Comparison of ENCODE assay signal across 8 cellular contexts in the genomic region with DNA sequence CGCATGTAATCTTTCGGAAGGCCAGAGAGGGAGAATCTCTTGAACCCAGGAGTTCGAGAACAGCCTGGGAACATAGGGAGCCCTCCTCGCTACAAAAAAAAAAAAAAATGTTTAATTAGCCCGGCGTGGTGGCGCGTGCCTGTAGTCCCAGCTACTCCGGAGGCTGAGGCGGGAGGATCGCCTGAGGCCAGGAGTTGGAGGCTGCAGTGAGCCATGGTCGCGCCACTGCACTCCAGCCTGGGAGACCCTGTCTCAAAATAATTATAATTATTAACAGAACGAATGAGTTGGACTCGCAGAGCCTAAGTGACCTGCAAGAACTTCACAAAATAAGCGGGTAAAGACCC. TPM values are rescaled to one million over a fixed set of nuclear protein-coding genes. Genes with fewer than 3 reads are reported as not detected.
DNase-seq lines count a peak whose midpoint lies in the region; ATAC-seq, FAIRE-seq and TF ChIP-seq lines count a peak whose summit lies in the region.

No MANE protein-coding gene starts in this region.

- H3K79me2 ChIP-seq in GM12878 (ENCODE audit: control insufficient read depth, insufficient read depth, low read length), result peaks cover 15% of the 10 kb centered on the region

- no TSS peak for BruUV-seq in GM12878 (replicated peaks; lab: Mats Ljungman, UMichigan)

- 52% methylated on average over 15 of the region's 16 CpGs for WGBS in GM12878 (ENCODE audit: insufficient coverage, insufficient replicate concordance, low lambda C conversion rate, missing lambda C conversion rate)

- no peak overlapping the region for H3K27ac Mint-ChIP-seq in memory B cell

- H3K4me3 ChIP-seq in cardiac muscle cell (peak overlapping the region; percentile 57), GM12878 (peak overlapping the region; percentile 85), uterus (peak overlapping the region; percentile 58 to 67)

- peak overlapping the region; percentile 85 for H3K27ac ChIP-seq in cardiac muscle cell
- H3K27ac ChIP-seq in GM12878 (ENCODE audit: control insufficient read depth, insufficient read depth), result peak overlapping the region; percentile 82
- H3K27ac ChIP-seq in uterus, result peak overlapping the region; percentile 82 to 91

- peak overlapping the region; percentile 99 for H2AFZ ChIP-seq in GM12878 (ENCODE audit: control insufficient read depth, low read depth, low read length)

- in situ Hi-C loops in GM12878 (cut with MboI), result no loop called here

- POLR2A ChIA-PET in GM12878 (lab: Charles Lee), result interaction anchor here (0.6 to 1.9 kb wide), 4 partner anchors 17 to 66 kb away, joined by 3 to 8 read pairs (median 4); no protein-coding TSS in a partner anchor

- no peak for DNase-seq in cardiac muscle cell (ENCODE audit: low read depth in 1 of 2, low spot score in 1 of 2)
- DNase-seq in left ventricle myocardium superior, result no peak
- DNase-seq in GM12878 (ENCODE audit: low read depth, low spot score), result no peak
- no peak for DNase-seq in memory B cell (ENCODE audit: low spot score in 2 of 2)
- DNase-seq in uterus, result no peak
- no peak for DNase-seq in NCI-H524 treated with DMSO at 0.1 percent for 48 hours (lab: John Stamatoyannopoulos, UW)
- no peak for DNase-seq in NCI-H774 (lab: John Stamatoyannopoulos, UW)

- no peak for TF ChIP-seq RAD21 in GM12878 (IDR thresholded peaks at IDR 0.05; ENCODE audit: insufficient read depth, low read depth, low read length)

- H3K9me3 ChIP-seq in cardiac muscle cell (ENCODE audit: low read depth) (no peaks in the 10 kb centered on the region), GM12878 (replicated peaks; ENCODE audit: control insufficient read depth, insufficient read depth, low read length) (no peaks in the 10 kb centered on the region), uterus (no peaks in the 10 kb centered on the region)

- CTCF ChIA-PET in GM12878 (lab: Yijun Ruan, JAX), result interaction anchor here (0.6 kb wide), 3 partner anchors 19 to 67 kb away, joined by 3 to 4 read pairs (median 3); no protein-coding TSS in a partner anchor

- H3K36me3 Mint-ChIP-seq in memory B cell, result no peaks in the 10 kb centered on the region

- H3K36me3 ChIP-seq in cardiac muscle cell, result peaks cover 28% of the 10 kb centered on the region
- H3K36me3 ChIP-seq in GM12878 (ENCODE audit: control insufficient read depth in 2 of 2, insufficient read depth in 2 of 2, low read length in 1 of 2), result peaks cover 0 to 2% of the 10 kb centered on the region in 2 experiments; a peak in 2 of 4 replicates
- H3K36me3 ChIP-seq in uterus, result no peaks in the 10 kb centered on the region

- TF ChIP-seq EP300 in GM12878 (IDR thresholded peaks at IDR 0.05; ENCODE audit: borderline replicate concordance in 1 of 2, control insufficient read depth in 1 of 2, low read depth in 2 of 2, low read length in 2 of 2), result no peak

- H3K27me3 ChIP-seq in cardiac muscle cell (no peaks in the 10 kb centered on the region), GM12878 (replicated peaks in 1 of 2; ENCODE audit: control insufficient read depth in 2 of 2, insufficient read depth in 2 of 2, low read length in 1 of 2) (no peaks in the 10 kb centered on the region), uterus (no peaks in the 10 kb centered on the region)

- peak overlapping the region; percentile 81 for H3K4me2 ChIP-seq in GM12878 (ENCODE audit: control insufficient read depth, insufficient read depth)

- TF ChIP-seq CTCF in cardiac muscle cell (IDR thresholded peaks at IDR 0.05; ENCODE audit: low read depth, low read length) (no peak), GM12878 (IDR thresholded peaks at IDR 0.05 in 2 of 3, conservative IDR thresholded peaks at IDR 0.05 in 1 of 3; ENCODE audit: control insufficient read depth in 2 of 3, extremely low read depth in 1 of 3, insufficient read depth in 1 of 3, low read depth in 3 of 3, low read length in 3 of 3) (no peak), uterus (IDR thresholded peaks at IDR 0.05) (no peak)

- H3K4me3 Mint-ChIP-seq in memory B cell, result peak overlapping the region; percentile 90

- no peaks in the 10 kb centered on the region for H3K27me3 Mint-ChIP-seq in memory B cell

- intact Hi-C loops in left ventricle myocardium superior (cut with micrococcal nuclease), result no loop called here
- intact Hi-C loops in GM12878 (cut with micrococcal nuclease; ENCODE audit: unreplicated experiment), result loop anchor here (2.0 to 5.0 kb wide), 2 partner anchors 19 to 47 kb away; a partner anchor contains a TSS
- intact Hi-C loops in uterus (cut with DNase I; ENCODE audit: low total_unique reads), result no loop called here

- no peak for ATAC-seq in left ventricle myocardium superior
- ATAC-seq in GM12878, result no peak
- ATAC-seq in memory B cell (ENCODE audit: low read depth), result no peak
- ATAC-seq in HG03378 (IDR thresholded peaks at IDR 0.05; ENCODE audit: unreplicated experiment), result no peak

- no peaks in the 10 kb centered on the region for H3K4me1 Mint-ChIP-seq in memory B cell

- H3K9ac ChIP-seq in GM12878 (ENCODE audit: control insufficient read depth, insufficient read depth, low read length), result peak overlapping the region; percentile 84

- SMC1A ChIA-PET in GM12878 (lab: Charles Lee; ENCODE audit: uncharacterized antibody, unreplicated experiment), result no interaction called here

- no peaks in the 10 kb centered on the region for H3K4me1 ChIP-seq in cardiac muscle cell (ENCODE audit: low read depth)
- no peaks in the 10 kb centered on the region for H3K4me1 ChIP-seq in GM12878 (ENCODE audit: control insufficient read depth, insufficient read depth, low read length)
- H3K4me1 ChIP-seq in uterus, result no peaks in the 10 kb centered on the region

- H4K20me1 ChIP-seq in GM12878 (ENCODE audit: control insufficient read depth, insufficient read depth), result no peaks in the 10 kb centered on the region

- no peaks in the 10 kb centered on the region for H3K9me3 Mint-ChIP-seq in memory B cell

- RAD21 ChIA-PET in GM12878 (lab: Charles Lee; ENCODE audit: unreplicated experiment), result no interaction called here

- FAIRE-seq in GM12878 (lab: Jason Lieb, UNC), result no peak

- no peak for TF ChIP-seq POLR2A in GM12878 (IDR thresholded peaks at IDR 0.05; ENCODE audit: low read depth, low read length)
- no peak for TF ChIP-seq POLR2A in uterus (IDR thresholded peaks at IDR 0.05)

RNA-seq across cellular contexts. Expression of a gene that starts 0.8 kb away (rescaled TPM):
- total RNA-seq in cardiac muscle cell, result 11.5 and 21.4 TPM in 2 replicates
- 14.7 and 20.6 TPM in 2 replicates for polyA plus RNA-seq in cardiac muscle cell
- total RNA-seq in left ventricle myocardium superior, result 5.5 TPM
- total RNA-seq in GM12878 (2013; cell fraction: nucleolus; rRNA removed), result 23.3 and 31.4 TPM in 2 replicates
- total RNA-seq in GM12878 (2014; rRNA removed), result 13.3 and 16.5 TPM in 2 replicates
- 13.7 and 14.5 TPM in 2 replicates for total RNA-seq in GM12878 (2014; rRNA removed; fragmentation: Illumina TruSeq; extraction: Trizol)
- total RNA-seq in GM12878 (2021), result 13.2 and 14.0 TPM in 2 replicates
- 4.2 TPM for polyA plus RNA-seq in GM12878 (2011; ENCODE audit: low read depth)
- 12.2 and 18.9 TPM in 2 replicates for polyA plus RNA-seq in GM12878 (2011; rRNA removed)
- polyA plus RNA-seq in GM12878 (2011; cell fraction: cytosol; rRNA removed), result 3.9 and 4.4 TPM in 2 replicates
- polyA plus RNA-seq in GM12878 (2011; cell fraction: nucleus; rRNA removed), result 4.5 and 7.2 TPM in 2 replicates
- 6.6 and 7.6 TPM in 2 replicates for polyA plus RNA-seq in GM12878 (2012)
- polyA plus RNA-seq in GM12878 (2014; fragmentation: Illumina TruSeq; extraction: Trizol), result 10.8 and 13.4 TPM in 2 replicates
- 1 to 10 TPM; 6.5 to 8.2 TPM for polyA plus RNA-seq in GM12878 (2014; fragmentation: Nextera tagmentation; extraction: Ambion mirVana)
- polyA plus RNA-seq in GM12878 (2014; rRNA removed), result 8.9 and 11.4 TPM in 2 replicates
- 10 to 100 TPM; 17.7 to 19.1 TPM for polyA plus RNA-seq in GM12878 (2016; fragmentation: Nextera tagmentation; extraction: Ambion mirVana)
- 5.1 and 6.4 TPM in 2 replicates for polyA minus RNA-seq in GM12878 (2011; rRNA and poly(A)+ RNA removed)
- 2.4 and 2.9 TPM in 2 replicates for polyA minus RNA-seq in GM12878 (2011; cell fraction: cytosol; rRNA and poly(A)+ RNA removed)
- 6.0 and 9.3 TPM in 2 replicates for polyA minus RNA-seq in GM12878 (2011; cell fraction: nucleus; rRNA and poly(A)+ RNA removed)
- 10 to 100 TPM in 2 of 4 donors, 1 to 10 TPM in 2; 1.5 to 19.2 (median 9.7) TPM for total RNA-seq in uterus

RNA-seq across cellular contexts. Expression of a gene that starts 17.6 kb away (rescaled TPM):
- total RNA-seq in cardiac muscle cell, result 4.7 and 7.1 TPM in 2 replicates
- 4.6 TPM in 2 replicates for polyA plus RNA-seq in cardiac muscle cell
- 2.8 TPM for total RNA-seq in left ventricle myocardium superior
- 5.3 and 5.6 TPM in 2 replicates for total RNA-seq in GM12878 (2013; cell fraction: nucleolus; rRNA removed)
- total RNA-seq in GM12878 (2014; rRNA removed), result 7.7 and 8.8 TPM in 2 replicates
- total RNA-seq in GM12878 (2014; rRNA removed; fragmentation: Illumina TruSeq; extraction: Trizol), result 7.8 and 7.9 TPM in 2 replicates
- 6.6 and 7.1 TPM in 2 replicates for total RNA-seq in GM12878 (2021)
- 1.9 TPM for polyA plus RNA-seq in GM12878 (2011; ENCODE audit: low read depth)
- 9.2 and 13.7 TPM in 2 replicates for polyA plus RNA-seq in GM12878 (2011; rRNA removed)
- polyA plus RNA-seq in GM12878 (2011; cell fraction: cytosol; rRNA removed), result 4.4 TPM in 2 replicates
- 3.2 and 4.6 TPM in 2 replicates for polyA plus RNA-seq in GM12878 (2011; cell fraction: nucleus; rRNA removed)
- polyA plus RNA-seq in GM12878 (2012), result 3.0 and 4.4 TPM in 2 replicates
- polyA plus RNA-seq in GM12878 (2014; fragmentation: Illumina TruSeq; extraction: Trizol), result 7.9 and 9.8 TPM in 2 replicates
- polyA plus RNA-seq in GM12878 (2014; fragmentation: Nextera tagmentation; extraction: Ambion mirVana), result 1 to 10 TPM; 3.7 to 3.8 TPM
- polyA plus RNA-seq in GM12878 (2014; rRNA removed), result 6.1 and 6.8 TPM in 2 replicates
- polyA plus RNA-seq in GM12878 (2016; fragmentation: Nextera tagmentation; extraction: Ambion mirVana), result 1 to 10 TPM; 6.7 to 9.0 TPM
- polyA minus RNA-seq in GM12878 (2011; rRNA and poly(A)+ RNA removed), result 5.3 and 7.0 TPM in 2 replicates
- polyA minus RNA-seq in GM12878 (2011; cell fraction: cytosol; rRNA and poly(A)+ RNA removed), result 3.6 and 4.6 TPM in 2 replicates
- polyA minus RNA-seq in GM12878 (2011; cell fraction: nucleus; rRNA and poly(A)+ RNA removed), result 1.6 and 3.4 TPM in 2 replicates
- total RNA-seq in uterus, result 1 to 10 TPM; 1.8 to 8.6 (median 6.0) TPM

RNA-seq across cellular contexts. Expression of a gene that starts 46.1 kb away (rescaled TPM):
- total RNA-seq in cardiac muscle cell (81.4 and 282 TPM in 2 replicates), left ventricle myocardium superior (1,234 TPM), GM12878 (2014; rRNA removed) (240 and 260 TPM in 2 replicates), GM12878 (2014; rRNA removed; fragmentation: Illumina TruSeq; extraction: Trizol) (542 TPM in 2 replicates), GM12878 (2021) (359 and 363 TPM in 2 replicates), uterus (100 to 1,000 TPM in 3 of 4 donors, 10 to 100 TPM in 1; 74.1 to 379 (median 185) TPM)
- polyA plus RNA-seq in cardiac muscle cell (663 and 909 TPM in 2 replicates), GM12878 (2011; rRNA removed) (485 and 750 TPM in 2 replicates), GM12878 (2014; fragmentation: Illumina TruSeq; extraction: Trizol) (664 and 709 TPM in 2 replicates), GM12878 (2014; fragmentation: Nextera tagmentation; extraction: Ambion mirVana) (1,000 to 10,000 TPM; 1,633 to 1,790 TPM), GM12878 (2014; rRNA removed) (303 and 374 TPM in 2 replicates), GM12878 (2016; fragmentation: Nextera tagmentation; extraction: Ambion mirVana) (1,000 to 10,000 TPM in 1 of 2 experiments, 100 to 1,000 TPM in 1; 941 to 1,045 TPM)
- 7.8 and 8.3 TPM in 2 replicates for total RNA-seq in GM12878 (2013; cell fraction: nucleolus; rRNA removed)
- polyA plus RNA-seq in GM12878 (2011; ENCODE audit: low read depth), result 273 TPM
- 249 and 311 TPM in 2 replicates for polyA plus RNA-seq in GM12878 (2011; cell fraction: cytosol; rRNA removed)
- 93.4 and 127 TPM in 2 replicates for polyA plus RNA-seq in GM12878 (2011; cell fraction: nucleus; rRNA removed)
- 475 and 565 TPM in 2 replicates for polyA plus RNA-seq in GM12878 (2012)
- polyA minus RNA-seq in GM12878 (2011; rRNA and poly(A)+ RNA removed), result 36.4 and 43.3 TPM in 2 replicates
- polyA minus RNA-seq in GM12878 (2011; cell fraction: cytosol; rRNA and poly(A)+ RNA removed), result 7.6 and 8.7 TPM in 2 replicates
- 10.8 and 11.2 TPM in 2 replicates for polyA minus RNA-seq in GM12878 (2011; cell fraction: nucleus; rRNA and poly(A)+ RNA removed)

RNA-seq across cellular contexts. Expression of a gene that starts 46.3 kb away (rescaled TPM):
- 20.4 and 30.3 TPM in 2 replicates for total RNA-seq in cardiac muscle cell
- 17.9 and 20.1 TPM in 2 replicates for polyA plus RNA-seq in cardiac muscle cell
- 12.1 TPM for total RNA-seq in left ventricle myocardium superior
- 121 and 124 TPM in 2 replicates for total RNA-seq in GM12878 (2013; cell fraction: nucleolus; rRNA removed)
- total RNA-seq in GM12878 (2014; rRNA removed), result 51.2 and 52.9 TPM in 2 replicates
- 40.0 and 42.9 TPM in 2 replicates for total RNA-seq in GM12878 (2014; rRNA removed; fragmentation: Illumina TruSeq; extraction: Trizol)
- total RNA-seq in GM12878 (2021), result 66.5 and 69.7 TPM in 2 replicates
- polyA plus RNA-seq in GM12878 (2011; ENCODE audit: low read depth), result 19.5 TPM
- 25.2 and 32.3 TPM in 2 replicates for polyA plus RNA-seq in GM12878 (2011; rRNA removed)
- 30.7 and 35.6 TPM in 2 replicates for polyA plus RNA-seq in GM12878 (2011; cell fraction: cytosol; rRNA removed)
- 92.2 and 142 TPM in 2 replicates for polyA plus RNA-seq in GM12878 (2011; cell fraction: nucleus; rRNA removed)
- polyA plus RNA-seq in GM12878 (2012), result 27.2 and 31.0 TPM in 2 replicates
- 42.9 and 46.7 TPM in 2 replicates for polyA plus RNA-seq in GM12878 (2014; fragmentation: Illumina TruSeq; extraction: Trizol)
- polyA plus RNA-seq in GM12878 (2014; fragmentation: Nextera tagmentation; extraction: Ambion mirVana), result 10 to 100 TPM; 13.9 to 17.2 TPM
- 42.6 and 46.4 TPM in 2 replicates for polyA plus RNA-seq in GM12878 (2014; rRNA removed)
- 10 to 100 TPM; 48.1 to 52.4 TPM for polyA plus RNA-seq in GM12878 (2016; fragmentation: Nextera tagmentation; extraction: Ambion mirVana)
- 54.2 and 63.3 TPM in 2 replicates for polyA minus RNA-seq in GM12878 (2011; rRNA and poly(A)+ RNA removed)
- 27.3 and 29.3 TPM in 2 replicates for polyA minus RNA-seq in GM12878 (2011; cell fraction: cytosol; rRNA and poly(A)+ RNA removed)
- polyA minus RNA-seq in GM12878 (2011; cell fraction: nucleus; rRNA and poly(A)+ RNA removed), result 41.8 and 83.1 TPM in 2 replicates
- total RNA-seq in uterus, result 10 to 100 TPM in 2 of 4 donors, 1 to 10 TPM in 2; 7.4 to 39.0 (median 22.2) TPM
